ENCODE assay signal across 9 cellular contexts in the genomic region with DNA sequence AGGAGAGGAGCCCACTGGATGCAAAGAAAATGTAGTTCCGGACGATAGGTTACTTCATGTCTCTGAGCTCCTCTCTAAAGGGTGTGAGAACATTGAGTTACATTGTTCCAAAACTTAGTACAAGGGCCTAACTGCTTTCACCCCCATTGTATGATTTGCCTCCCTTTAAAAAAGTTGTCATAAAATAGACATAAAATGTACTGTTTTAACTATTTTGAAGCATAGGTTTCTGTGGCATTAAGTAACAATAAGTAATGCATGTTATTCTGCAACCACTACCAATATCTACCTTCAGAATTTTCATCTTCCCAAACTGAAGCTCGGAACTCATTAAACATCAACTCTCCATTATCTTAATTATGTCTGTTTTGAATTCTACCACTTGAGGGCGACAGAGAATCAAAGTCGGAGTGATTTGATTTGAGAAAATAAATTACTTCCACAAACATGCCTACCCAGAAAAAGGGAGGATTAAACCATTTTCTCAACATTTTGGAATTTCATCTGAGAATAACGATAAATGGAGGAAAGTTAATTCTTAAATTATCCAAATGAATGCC. TPM values are rescaled to one million over a fixed set of nuclear protein-coding genes. Genes with fewer than 3 reads are reported as not detected.
DNase-seq lines count a peak whose midpoint lies in the region; ATAC-seq and TF ChIP-seq lines count a peak whose summit lies in the region.
"Had no signal": no experiment of that assay in that cellular context is flagged by ENCODE, and none has a peak within 500 bp of the region (broad histone marks: within the 10 kb centered on the region; RNA-seq: fewer than 3 reads in every experiment).

No MANE protein-coding gene starts in this region.

- H3K36me3 Mint-ChIP-seq in glutamatergic neuron (ENCODE audit: unreplicated experiment) = peaks cover 4% of the 10 kb centered on the region

- H3K4me3 ChIP-seq in SU-DHL-6 (ENCODE audit: insufficient read depth, low read length, poor library complexity, severe bottlenecking) = no peak overlapping the region
- H3K4me3 ChIP-seq in upper lobe of right lung = no peak overlapping the region
- H3K4me3 ChIP-seq: SJCRH30 had no signal

- H3K27me3 ChIP-seq in SU-DHL-6 (ENCODE audit: low read length) = no peaks in the 10 kb centered on the region
- peaks cover 43% of the 10 kb centered on the region for H3K27me3 ChIP-seq in upper lobe of right lung

- in situ Hi-C loops in Caki2 (cut with HindIII; ENCODE audit: low pct_unique_long_range_greater_than_20kb, low sequenced_read_pairs) = no loop called here

- H3K36me3 ChIP-seq in SU-DHL-6 (ENCODE audit: low read length) = no peaks in the 10 kb centered on the region
- H3K36me3 ChIP-seq in upper lobe of right lung = no peaks in the 10 kb centered on the region
- H3K36me3 ChIP-seq: SJCRH30 had no signal

- no peaks in the 10 kb centered on the region for H3K4me1 ChIP-seq in upper lobe of right lung
- H3K4me1 ChIP-seq: SJCRH30 had no signal

- no peak overlapping the region for H3K9ac ChIP-seq in SU-DHL-6 (ENCODE audit: low read length)

- intact Hi-C loops in upper lobe of right lung (cut with DNase I) = no loop called here

- peak; percentile 90 for TF ChIP-seq CTCF in SU-DHL-6 (IDR thresholded peaks at IDR 0.05; ENCODE audit: insufficient read depth, low read length, poor library complexity, severe bottlenecking)
- peak; percentile 73 for TF ChIP-seq CTCF in glutamatergic neuron (IDR thresholded peaks at IDR 0.05; ENCODE audit: partially characterized antibody, unreplicated experiment)
- peak; percentile 67 for TF ChIP-seq CTCF in upper lobe of right lung (IDR thresholded peaks at IDR 0.05)

- ATAC-seq in upper lobe of right lung = no peak
- no peak for ATAC-seq in HG02870 (IDR thresholded peaks at IDR 0.05; ENCODE audit: unreplicated experiment)

- peaks cover 6% of the 10 kb centered on the region for H3K4me1 Mint-ChIP-seq in glutamatergic neuron (ENCODE audit: low read depth, unreplicated experiment)

- H3F3A ChIP-seq in SU-DHL-6 (ENCODE audit: insufficient read depth) = no peaks in the 10 kb centered on the region

- peaks cover 8% of the 10 kb centered on the region for H3K9me3 Mint-ChIP-seq in glutamatergic neuron (ENCODE audit: unreplicated experiment)

- no peak overlapping the region for H3K4me2 ChIP-seq in SU-DHL-6 (ENCODE audit: low read depth, low read length, poor library complexity, severe bottlenecking)

- no peaks in the 10 kb centered on the region for H3K79me2 ChIP-seq in SU-DHL-6 (ENCODE audit: insufficient read depth, low read length)

- peak; percentile 27 for DNase-seq in Caki2 (ENCODE audit: low read depth)
- DNase-seq in HS-5 (ENCODE audit: low read depth) = peak; percentile 56
- DNase-seq in glutamatergic neuron = no peak
- no peak for DNase-seq in upper lobe of right lung
- DNase-seq in stimulated activated CD4-positive, alpha-beta T cell treated with anti-CD3 and anti-CD28 coated beads, Interleukin-4, amount 100 ng/mL, for 24 hours = no peak
- DNase-seq in stimulated activated CD4-positive, alpha-beta T cell treated with anti-CD3 and anti-CD28 coated beads, Interleukin-15, amount 100 ng/mL, for 24 hours = no peak

- H2AFZ ChIP-seq in SU-DHL-6 (ENCODE audit: low read depth, low read length, severe bottlenecking) = no peak overlapping the region

- no peaks in the 10 kb centered on the region for H3K9me3 ChIP-seq in SU-DHL-6 (ENCODE audit: insufficient read depth, low read length)
- no peaks in the 10 kb centered on the region for H3K9me3 ChIP-seq in upper lobe of right lung
- H3K9me3 ChIP-seq: SJCRH30 had no signal

- no peak overlapping the region for H3K27ac ChIP-seq in SU-DHL-6 (ENCODE audit: low read depth, low read length)
- H3K27ac ChIP-seq in upper lobe of right lung = no peak overlapping the region
- H3K27ac ChIP-seq: SJCRH30 had no signal

- no peaks in the 10 kb centered on the region for H4K20me1 ChIP-seq in SU-DHL-6 (ENCODE audit: low read depth, low read length)

- H3K27ac Mint-ChIP-seq in glutamatergic neuron (ENCODE audit: unreplicated experiment) = no peak overlapping the region

- H3K4me3 Mint-ChIP-seq in glutamatergic neuron (ENCODE audit: unreplicated experiment) = no peak overlapping the region

- no peaks in the 10 kb centered on the region; the same call in 1 of the 2 replicates for H3K9me2 ChIP-seq in SU-DHL-6 (replicated peaks; ENCODE audit: insufficient read depth, low read length)

- peaks cover 9% of the 10 kb centered on the region for H3K27me3 Mint-ChIP-seq in glutamatergic neuron (ENCODE audit: unreplicated experiment)

RNA-seq across cellular contexts. Expression of a gene that starts 2.7 kb away (rescaled TPM):
- total RNA-seq in Caki2 (2014; rRNA removed; shearing (Covaris generic); ENCODE audit: low replicate concordance) = 0.20 and 1.8 TPM in 2 replicates
- total RNA-seq in glutamatergic neuron (ENCODE audit: unreplicated experiment) (not detected), upper lobe of right lung (not detected)
- total RNA-seq: SJCRH30 had no signal

RNA-seq across cellular contexts. Expression of a gene that starts 18.1 kb away (rescaled TPM):
- total RNA-seq in Caki2 (2014; rRNA removed; shearing (Covaris generic); ENCODE audit: low replicate concordance) = not detected in 2 replicates
- total RNA-seq in glutamatergic neuron (ENCODE audit: unreplicated experiment) (not detected), upper lobe of right lung (not detected)
- total RNA-seq: SJCRH30 had no signal

RNA-seq across cellular contexts. Expression of a gene that starts 30.1 kb away (rescaled TPM):
- total RNA-seq in Caki2 (2014; rRNA removed; shearing (Covaris generic); ENCODE audit: low replicate concordance) = 354 and 370 TPM in 2 replicates
- 0.17 TPM for total RNA-seq in glutamatergic neuron (ENCODE audit: unreplicated experiment)
- total RNA-seq in upper lobe of right lung = 87.0 TPM
- total RNA-seq: SJCRH30 had no signal

Comparison
In these comparisons a context has a peak if more than half of its experiments do, and no peak if none do; other contexts are left out.
1. DNase-seq: peak in Caki2 (single experiment) and HS-5 (single experiment); none in glutamatergic neuron (single experiment), upper lobe of right lung (single experiment), stimulated activated CD4-positive, alpha-beta T cell treated with anti-CD3 and anti-CD28 coated beads, Interleukin-4, amount 100 ng/mL, for 24 hours (single experiment) and stimulated activated CD4-positive, alpha-beta T cell treated with anti-CD3 and anti-CD28 coated beads, Interleukin-15, amount 100 ng/mL, for 24 hours (single experiment).
2. RNA of a gene that starts 30.1 kb away (total RNA-seq): 354 to 370 TPM in Caki2 and 87.0 TPM in upper lobe of right lung (single experiment); 0.17 TPM in glutamatergic neuron (single experiment); every median in the first group is over 10 times any median in the second.
3. Peak in every context shown above with its lines, with median percentiles within 50 percentile points of each other: CTCF ChIP-seq.